9 cellular contexts compared by ENCODE assay signal in genomic region chr11:12182650-12183511, GRCh38.
DNase-seq lines count a peak whose midpoint lies in the region; ATAC-seq and TF ChIP-seq lines count a peak whose summit lies in the region.
"Had no signal": no experiment of that assay in that cellular context is flagged by ENCODE, and none has a peak within 500 bp of the region (broad histone marks: within the 10 kb centered on the region; RNA-seq: fewer than 3 reads in every experiment).

No MANE protein-coding gene starts in this region.

- peaks cover 84% of the 10 kb centered on the region for H3K79me2 ChIP-seq in mammary epithelial cell (ENCODE audit: insufficient read depth, low read length)

- H3K4me2 ChIP-seq in IMR-90 (ENCODE audit: low read depth, low read length), result peak overlapping the region; percentile 15
- peak overlapping the region; percentile 44 for H3K4me2 ChIP-seq in mammary epithelial cell (ENCODE audit: insufficient read depth, low read depth, low read length)

- WGBS in IMR-90 (ENCODE audit: extremely low coverage in 2 of 2, insufficient read length in 1 of 2), 2 experiments, result no CpG with 5 or more reads among the region's 12 CpGs
- WGBS in mammary epithelial cell (ENCODE audit: low coverage, missing lambda C conversion rate), result 11% methylated on average over 10 of the region's 12 CpGs
- WGBS in lung, 2 donors, result 52 to 61% methylated on average over 12 of the region's 12 CpGs

- peak overlapping the region; percentile 81 to 94 for H4K8ac ChIP-seq in IMR-90 (ENCODE audit: low read depth in 2 of 2, low read length in 2 of 2)

- no peak; the same call in none of the 2 replicates for TF ChIP-seq RAD21 in IMR-90 (IDR thresholded peaks at IDR 0.05; ENCODE audit: low read length)

- H3K23ac ChIP-seq in IMR-90 (ENCODE audit: low read depth, low read length), result peak overlapping the region; percentile 99

- H3K79me1 ChIP-seq in IMR-90 (ENCODE audit: low read depth in 1 of 2, low read length in 2 of 2), result peaks cover 30 to 87% of the 10 kb centered on the region in 2 experiments; a peak in 3 of 4 replicates

- H2AK5ac ChIP-seq in IMR-90 (ENCODE audit: low read depth, low read length), result peak overlapping the region; percentile 99

- DNase-seq in AG08396 (ENCODE audit: low spot score), result peak; percentile 78
- peak; percentile 98 for DNase-seq in IMR-90
- peak; percentile 90 for DNase-seq in mammary epithelial cell
- DNase-seq in lung (ENCODE audit: low spot score), result peak; percentile 61
- no peak for DNase-seq in HUDEP-2 (lab: John Stamatoyannopoulos, UW; ENCODE audit: unreplicated experiment in 76 of 76)
- no peak for DNase-seq in pons (ENCODE audit: low spot score)

- H3K4ac ChIP-seq in IMR-90 (ENCODE audit: low read depth, low read length), result peak overlapping the region; percentile 99

- peak overlapping the region; percentile 84 for H3K27ac ChIP-seq in IMR-90 (ENCODE audit: insufficient read depth, low read length)
- peak overlapping the region; percentile 96 for H3K27ac ChIP-seq in mammary epithelial cell (ENCODE audit: insufficient read depth, low read depth, low read length)
- H3K27ac ChIP-seq in lung (ENCODE audit: low read depth in 1 of 2, low read length in 1 of 2), result peak overlapping the region; percentile 71 to 81

- peak overlapping the region; percentile 97 for H2BK5ac ChIP-seq in IMR-90 (ENCODE audit: low read depth, low read length, poor library complexity, severe bottlenecking)

- H3K27me3 ChIP-seq in IMR-90 (ENCODE audit: control insufficient read depth, insufficient read depth, low read length) (no peaks in the 10 kb centered on the region), mammary epithelial cell (ENCODE audit: insufficient read depth, low read length) (no peaks in the 10 kb centered on the region), lung (ENCODE audit: control insufficient read depth, insufficient read depth) (no peaks in the 10 kb centered on the region)
- H3K27me3 ChIP-seq: adrenal gland had no signal

- ATAC-seq in IMR-90 (ENCODE audit: low read depth), result peak; percentile 70
- ATAC-seq in lung (ENCODE audit: insufficient read depth, low FRiP score), result peak; percentile 49
- no peak for ATAC-seq in GM21619 (IDR thresholded peaks at IDR 0.05; ENCODE audit: unreplicated experiment)
- no peak for ATAC-seq in HG02970 (IDR thresholded peaks at IDR 0.05; ENCODE audit: low FRiP score, unreplicated experiment)

- H2BK20ac ChIP-seq in IMR-90 (ENCODE audit: low read depth, low read length), result peak overlapping the region; percentile 98

- peaks cover 3% of the 10 kb centered on the region; the same call in 1 of the 2 replicates for H3K36me3 ChIP-seq in IMR-90 (ENCODE audit: control insufficient read depth, insufficient read depth, low read length)
- H3K36me3 ChIP-seq in mammary epithelial cell (ENCODE audit: insufficient read depth, low read length), result peaks cover 2% of the 10 kb centered on the region
- H3K36me3 ChIP-seq in lung (ENCODE audit: control insufficient read depth in 2 of 2, insufficient read depth in 2 of 2, low read length in 2 of 2), result no peaks in the 10 kb centered on the region
- H3K36me3 ChIP-seq: adrenal gland had no signal

- H3K18ac ChIP-seq in IMR-90 (ENCODE audit: low read depth, low read length), result peak overlapping the region; percentile 64

- H4K91ac ChIP-seq in IMR-90 (ENCODE audit: insufficient read depth, low read depth, low read length), result peak overlapping the region; percentile 90

- TF ChIP-seq CTCF in IMR-90 (conservative IDR thresholded peaks at IDR 0.05; ENCODE audit: low read depth, low read length) (no peak), mammary epithelial cell (conservative IDR thresholded peaks at IDR 0.05 in 1 of 2, IDR thresholded peaks at IDR 0.05 in 1 of 2; ENCODE audit: extremely low read depth in 1 of 2, insufficient read depth in 1 of 2, low read depth in 1 of 2, low read length in 2 of 2) (no peak), lung (IDR thresholded peaks at IDR 0.05; ENCODE audit: control extremely low read depth, extremely low read depth) (no peak)

- peak overlapping the region; percentile 54 for H2AFZ ChIP-seq in IMR-90 (replicated peaks; ENCODE audit: low read length, poor library complexity)
- no peak overlapping the region for H2AFZ ChIP-seq in mammary epithelial cell (ENCODE audit: low read depth, low read length)

- peak overlapping the region; percentile 88 for H2AK9ac ChIP-seq in IMR-90 (replicated peaks; ENCODE audit: low read depth, low read length, poor library complexity)

- H3K9me3 ChIP-seq in IMR-90 (ENCODE audit: control insufficient read depth, insufficient read depth, low read length) (no peaks in the 10 kb centered on the region), mammary epithelial cell (replicated peaks; ENCODE audit: insufficient read depth, low read length) (no peaks in the 10 kb centered on the region), lung (ENCODE audit: control insufficient read depth in 2 of 2, insufficient read depth in 1 of 2, low read length in 1 of 2) (no peaks in the 10 kb centered on the region)
- H3K9me3 ChIP-seq: adrenal gland had no signal

- H2BK120ac ChIP-seq in IMR-90 (ENCODE audit: low read depth, low read length), result peak overlapping the region; percentile 98

- peaks cover 47% of the 10 kb centered on the region for H3K9me1 ChIP-seq in IMR-90 (ENCODE audit: insufficient read depth, low read length)

- intact Hi-C loops in IMR-90 (cut with micrococcal nuclease), result loop anchor here (2.0 kb wide), 1 partner anchor 18 kb away; no protein-coding TSS in a partner anchor
- intact Hi-C loops in mammary epithelial cell (cut with micrococcal nuclease), result loop anchor here (2.0 kb wide), 1 partner anchor 18 kb away; no protein-coding TSS in a partner anchor

- dilution Hi-C loops in IMR-90 (cut with HindIII; ENCODE audit: low sequenced_read_pairs, unreplicated experiment), result no loop called here
- dilution Hi-C loops in mammary epithelial cell (cut with HindIII; ENCODE audit: low sequenced_read_pairs), result no loop called here

- H4K20me1 ChIP-seq in IMR-90 (ENCODE audit: insufficient read depth, low read length) (peaks cover 3% of the 10 kb centered on the region; the same call in 1 of the 2 replicates), mammary epithelial cell (ENCODE audit: insufficient read depth, low read length) (no peaks in the 10 kb centered on the region)

- peak overlapping the region; percentile 93 for H2BK15ac ChIP-seq in IMR-90 (ENCODE audit: low read depth, low read length)

- CTCF ChIA-PET in IMR-90 (lab: Yijun Ruan, JAX), result no interaction called here
- CTCF ChIA-PET in mammary epithelial cell (lab: Charles Lee; ENCODE audit: low non-redundant PET), result no interaction called here

- in situ Hi-C loops in IMR-90 (cut with MboI; ENCODE audit: low sequenced_read_pairs) (no loop called here), mammary epithelial cell (cut with MboI; ENCODE audit: low sequenced_read_pairs in 2 of 2) (no loop called here)

- BruUV-seq in IMR-90 (replicated peaks; lab: Mats Ljungman, UMichigan) (no TSS peak), mammary epithelial cell (replicated peaks; lab: Mats Ljungman, UMichigan) (TSS peak; percentile 71)

- H3K56ac ChIP-seq in IMR-90 (ENCODE audit: extremely low read depth, insufficient read depth, low read length), result peak overlapping the region; percentile 83

- POLR2A ChIA-PET in IMR-90 (lab: Charles Lee; ENCODE audit: unreplicated experiment), result no interaction called here

- peak; percentile 42 for TF ChIP-seq POLR2A in IMR-90 (IDR thresholded peaks at IDR 0.05; ENCODE audit: low read depth, low read length)

- H3K9ac ChIP-seq in IMR-90 (ENCODE audit: low read depth, low read length) (peak overlapping the region; percentile 44), mammary epithelial cell (ENCODE audit: insufficient read depth, low read length) (peak overlapping the region; percentile 69)

- peak overlapping the region; percentile 46 for H4K5ac ChIP-seq in IMR-90 (ENCODE audit: low read depth, low read length)

- H3K4me3 ChIP-seq in IMR-90 (ENCODE audit: insufficient read depth, low read depth, low read length), result no peak overlapping the region
- H3K4me3 ChIP-seq in mammary epithelial cell (replicated peaks in 1 of 3; ENCODE audit: insufficient read depth in 1 of 3, low read depth in 2 of 3, low read length in 3 of 3), result no peak overlapping the region
- H3K4me3 ChIP-seq in lung, result no peak overlapping the region
- H3K4me3 ChIP-seq: adrenal gland had no signal

- H3K4me1 ChIP-seq in IMR-90 (ENCODE audit: control insufficient read depth, insufficient read depth, low read length), result peaks cover 51% of the 10 kb centered on the region
- peaks cover 80% of the 10 kb centered on the region for H3K4me1 ChIP-seq in mammary epithelial cell (ENCODE audit: insufficient read depth, low read length)
- peaks cover 22 to 27% of the 10 kb centered on the region in 2 donors for H3K4me1 ChIP-seq in lung (ENCODE audit: control insufficient read depth in 2 of 2, insufficient read depth in 2 of 2, low read length in 2 of 2)
- H3K4me1 ChIP-seq: adrenal gland had no signal

- peak overlapping the region; percentile 99 for H3K14ac ChIP-seq in IMR-90 (replicated peaks; ENCODE audit: low read depth, low read length)

TF ChIP-seq in IMR-90, 13 proteins besides CTCF, POLR2A, EP300 and RAD21 (continues in another document):
- TF ChIP-seq CEBPB (IDR thresholded peaks at IDR 0.05; ENCODE audit: low read depth, low read length) (peak; percentile 88), FOS (IDR thresholded peaks at IDR 0.05; ENCODE audit: low read depth, low read length) (peak; percentile 73; the same call in 1 of the 2 replicates), MAFK (IDR thresholded peaks at IDR 0.05; ENCODE audit: low read depth, low read length) (peak; percentile 30; the same call in 1 of the 2 replicates), MXI1 (IDR thresholded peaks at IDR 0.05; ENCODE audit: borderline replicate concordance, low read depth, low read length) (no peak), BHLHE40 (IDR thresholded peaks at IDR 0.05; ENCODE audit: low read depth, low read length) (peak; percentile 91), MAZ (IDR thresholded peaks at IDR 0.05; ENCODE audit: borderline replicate concordance, low read depth, low read length) (peak; percentile 26; the same call in 1 of the 2 replicates), CHD1 (IDR thresholded peaks at IDR 0.05; ENCODE audit: low read depth, low read length) (no peak), RCOR1 (IDR thresholded peaks at IDR 0.05; ENCODE audit: insufficient replicate concordance, low read length) (no peak), ELK1 (IDR thresholded peaks at IDR 0.05; ENCODE audit: borderline replicate concordance, low read depth, low read length) (no peak), NFE2L2 (IDR thresholded peaks at IDR 0.05; ENCODE audit: low read depth, low read length) (peak; percentile 46; the same call in 1 of the 2 replicates)

Comparison
In these comparisons a context has a peak if more than half of its experiments do, and no peak if none do; other contexts are left out.
1. DNase-seq: peak in AG08396 (single experiment), IMR-90 (single experiment), mammary epithelial cell (single experiment) and lung (single experiment); none in HUDEP-2 (0 of 76) and pons (single experiment).
2. ATAC-seq: peak in IMR-90 (single experiment) and lung (single experiment); none in GM21619 (single experiment) and HG02970 (single experiment).
3. Peak in every context shown above with its lines, with median percentiles within 50 percentile points of each other: H3K27ac ChIP-seq.